20 cellular contexts compared by ENCODE assay signal in genomic region chr3:64196236-64196929, GRCh38. TPM values are rescaled to one million over a fixed set of nuclear protein-coding genes. Genes with fewer than 3 reads are reported as not detected.
DNase-seq lines count a peak whose midpoint lies in the region; ATAC-seq and TF ChIP-seq lines count a peak whose summit lies in the region.
"Had no signal": no experiment of that assay in that cellular context is flagged by ENCODE, and none has a peak within 500 bp of the region (broad histone marks: within the 10 kb centered on the region; RNA-seq: fewer than 3 reads in every experiment).

No MANE protein-coding gene starts in this region.

- no peaks in the 10 kb centered on the region for H3K9me2 ChIP-seq in MM.1S (replicated peaks; ENCODE audit: insufficient read depth, low read length)

- H3K27ac Mint-ChIP-seq in HFFc6: peak overlapping the region; percentile 38; the same call in 1 of the 2 replicates

- H3K79me2 ChIP-seq in MM.1S (ENCODE audit: low read length): peaks cover 25% of the 10 kb centered on the region

- H3K4me1 ChIP-seq in MM.1S (ENCODE audit: low read length) (peaks cover 24% of the 10 kb centered on the region), gastroesophageal sphincter (peaks cover 0 to 66% (median 10%) of the 10 kb centered on the region in 3 donors), subcutaneous abdominal adipose tissue (ENCODE audit: control insufficient read depth in 5 of 5, insufficient read depth in 5 of 5, low read length in 5 of 5) (peaks cover 0 to 16% (median 11%) of the 10 kb centered on the region in 5 donors)
- H3K4me1 ChIP-seq: HAP-1 had no signal

- no peak for TF ChIP-seq CTCF in HFFc6 (IDR thresholded peaks at IDR 0.05)
- TF ChIP-seq CTCF in MM.1S (IDR thresholded peaks at IDR 0.05; ENCODE audit: low read length): no peak
- no peak for TF ChIP-seq CTCF in gastroesophageal sphincter (IDR thresholded peaks at IDR 0.05)

- DNase-seq in HFFc6: no peak
- peak; percentile 86 for DNase-seq in MM.1S
- DNase-seq in stimulated activated CD4-positive, alpha-beta T cell treated with anti-CD3 and anti-CD28 coated beads, Interleukin-4, amount 100 ng/mL, for 1 hour: no peak
- DNase-seq in KBM-7: no peak
- no peak for DNase-seq in kidney glomerular epithelial cell (lab: John Stamatoyannopoulos, UW)
- DNase-seq: ACHN, DMS79, Kasumi-1, NCI-H1092 treated with DMSO at 0.1 percent for 48 hours, NCI-H1694, NCI-H2081 treated with DMSO at 0.1 percent for 48 hours, NCI-H446 treated with DMSO at 0.1 percent for 48 hours, NCI-H69, SW 1271 had no signal

- WGBS in gastroesophageal sphincter (ENCODE audit: low coverage in 1 of 2), 2 donors: 44 to 82% methylated on average over 5 of the region's 5 CpGs

- no peak overlapping the region for H3K4me3 Mint-ChIP-seq in HFFc6

- no peak for ATAC-seq in gastroesophageal sphincter
- ATAC-seq: Panc1 had no signal

- peak overlapping the region; percentile 5; the same call in 1 of the 2 replicates for H2AFZ ChIP-seq in MM.1S (ENCODE audit: low read length)

- H3K27ac ChIP-seq in MM.1S (ENCODE audit: low read length) (peak overlapping the region; percentile 78), gastroesophageal sphincter (peak overlapping the region in 3 of 4 donors; percentile 13 to 55 (median 39)), subcutaneous abdominal adipose tissue (ENCODE audit: low read depth, low read length) (peak overlapping the region; percentile 37)
- H3K27ac ChIP-seq: C4-2B, SJSA1 had no signal

- TF ChIP-seq POLR2A in gastroesophageal sphincter (IDR thresholded peaks at IDR 0.05): no peak

- peaks cover 3% of the 10 kb centered on the region; the same call in 1 of the 2 replicates for H3K9me3 Mint-ChIP-seq in HFFc6

- H3K9ac ChIP-seq in MM.1S (ENCODE audit: low read length): peak overlapping the region; percentile 22; the same call in 1 of the 2 replicates
- H3K9ac ChIP-seq in subcutaneous abdominal adipose tissue (ENCODE audit: low read length in 5 of 5): no peak overlapping the region

- in situ Hi-C loops in KBM-7 (cut with MboI; ENCODE audit: low pct_unique_long_range_greater_than_20kb, low sequenced_read_pairs): no loop called here

- no peaks in the 10 kb centered on the region for H3K9me3 ChIP-seq in MM.1S (replicated peaks; ENCODE audit: insufficient read depth, low read length)
- H3K9me3 ChIP-seq in gastroesophageal sphincter: no peaks in the 10 kb centered on the region
- H3K9me3 ChIP-seq in subcutaneous abdominal adipose tissue (ENCODE audit: control insufficient read depth in 5 of 5, low read length in 5 of 5): no peaks in the 10 kb centered on the region
- H3K9me3 ChIP-seq: HAP-1, SJSA1 had no signal

- peaks cover 21% of the 10 kb centered on the region for H3F3A ChIP-seq in MM.1S (ENCODE audit: insufficient read depth, low read length)

- H3K4me1 Mint-ChIP-seq in HFFc6 (ENCODE audit: low read depth): peaks cover 48% of the 10 kb centered on the region

- H3K27me3 ChIP-seq in MM.1S (replicated peaks; ENCODE audit: insufficient read depth, low read length): no peaks in the 10 kb centered on the region
- H3K27me3 ChIP-seq in gastroesophageal sphincter: no peaks in the 10 kb centered on the region
- H3K27me3 ChIP-seq in subcutaneous abdominal adipose tissue (ENCODE audit: control insufficient read depth in 5 of 5, insufficient read depth in 4 of 5, low read length in 5 of 5): no peaks in the 10 kb centered on the region
- H3K27me3 ChIP-seq: SJSA1 had no signal

- peaks cover 43% of the 10 kb centered on the region for H3K36me3 Mint-ChIP-seq in HFFc6 (ENCODE audit: low read depth)

- H3K27me3 Mint-ChIP-seq in HFFc6 (ENCODE audit: insufficient read depth): 0 out of 2 replicates have a peak, but pooled peaks cover 2% of the 10 kb centered on the region

- H3K36me3 ChIP-seq in MM.1S (replicated peaks; ENCODE audit: insufficient read depth, low read length) (no peaks in the 10 kb centered on the region), gastroesophageal sphincter (peaks cover 4 to 23% of the 10 kb centered on the region in 2 donors), subcutaneous abdominal adipose tissue (ENCODE audit: control insufficient read depth in 5 of 5, insufficient read depth in 5 of 5, low read length in 5 of 5) (peaks cover 12 to 26% (median 19%) of the 10 kb centered on the region in 5 donors)
- H3K36me3 ChIP-seq: HAP-1 had no signal

- peak overlapping the region; percentile 69 for H3K4me2 ChIP-seq in MM.1S (ENCODE audit: low read depth, low read length)

- no peaks in the 10 kb centered on the region for H4K20me1 ChIP-seq in MM.1S (ENCODE audit: insufficient read depth, low read length)

- H3K4me3 ChIP-seq in MM.1S (ENCODE audit: low read length) (peak overlapping the region; percentile 42), gastroesophageal sphincter (no peak overlapping the region), subcutaneous abdominal adipose tissue (ENCODE audit: low read depth in 1 of 5, low read length in 5 of 5) (no peak overlapping the region)
- H3K4me3 ChIP-seq: HAP-1, SJSA1 had no signal

- no peak for TF ChIP-seq EP300 in gastroesophageal sphincter (IDR thresholded peaks at IDR 0.05)

RNA-seq across cellular contexts. Expression of gene PRICKLE2, which starts 28.9 kb away (rescaled TPM):
- total RNA-seq in HFFc6 (2021; fragmentation: NEBNext Ultra II Directional; extraction: Animal tissue kit (Norgen Biotek cat#: 25700)): 10 to 100 TPM; 14.0 to 21.7 (median 18.4) TPM
- total RNA-seq in gastroesophageal sphincter: 100 to 1,000 TPM in 2 of 4 donors, 10 to 100 TPM in 2; 77.3 to 109 (median 96.7) TPM
